Comparison of ENCODE assay signal across 2 cellular contexts in the genomic region with DNA sequence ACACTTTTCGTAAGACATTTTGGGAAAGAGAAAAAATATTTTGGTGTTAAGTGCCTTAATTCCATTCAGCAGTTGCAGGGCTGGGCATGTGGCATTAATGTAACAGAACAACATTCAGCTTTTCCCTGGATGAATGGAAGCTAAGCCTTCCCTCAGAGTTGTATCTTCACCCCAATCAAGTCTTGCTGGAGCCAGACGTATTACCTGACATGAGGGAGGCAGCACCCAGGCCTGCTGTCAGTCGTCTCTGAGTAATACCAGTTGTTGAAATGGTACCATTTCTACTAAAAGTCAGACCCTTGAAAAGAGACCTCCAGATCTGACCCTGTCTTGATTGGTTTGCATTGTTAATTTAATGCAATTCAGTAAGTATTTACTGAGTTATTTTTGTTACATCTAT.
TF ChIP-seq lines count a peak whose summit lies in the region.

No MANE protein-coding gene starts in this region.

TF ChIP-seq in GM23338, 12 proteins besides CTCF, POLR2A, EP300 and RAD21 (continues in another document):
- TF ChIP-seq NANOG (IDR thresholded peaks at IDR 0.05; ENCODE audit: borderline replicate concordance), result no peak
- no peak for TF ChIP-seq STAT1 (IDR thresholded peaks at IDR 0.05; ENCODE audit: unreplicated experiment)
- no peak for TF ChIP-seq EZH2 (IDR thresholded peaks at IDR 0.05; ENCODE audit: low read depth, unreplicated experiment)
- no peak for TF ChIP-seq CREB1 (CRISPR knock-in tag; IDR thresholded peaks at IDR 0.05; ENCODE audit: low read depth)
- TF ChIP-seq POLR2AphosphoS5 (IDR thresholded peaks at IDR 0.05; ENCODE audit: low read depth), result no peak
- TF ChIP-seq JUNB (IDR thresholded peaks at IDR 0.05; ENCODE audit: unreplicated experiment), result no peak
- TF ChIP-seq, protein P1, sequence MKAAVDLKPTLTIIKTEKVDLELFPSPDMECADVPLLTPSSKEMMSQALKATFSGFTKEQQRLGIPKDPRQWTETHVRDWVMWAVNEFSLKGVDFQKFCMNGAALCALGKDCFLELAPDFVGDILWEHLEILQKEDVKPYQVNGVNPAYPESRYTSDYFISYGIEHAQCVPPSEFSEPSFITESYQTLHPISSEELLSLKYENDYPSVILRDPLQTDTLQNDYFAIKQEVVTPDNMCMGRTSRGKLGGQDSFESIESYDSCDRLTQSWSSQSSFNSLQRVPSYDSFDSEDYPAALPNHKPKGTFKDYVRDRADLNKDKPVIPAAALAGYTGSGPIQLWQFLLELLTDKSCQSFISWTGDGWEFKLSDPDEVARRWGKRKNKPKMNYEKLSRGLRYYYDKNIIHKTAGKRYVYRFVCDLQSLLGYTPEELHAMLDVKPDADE (IDR thresholded peaks at IDR 0.05), result no peak
- TF ChIP-seq EZH2phosphoT487 (IDR thresholded peaks at IDR 0.05; ENCODE audit: unreplicated experiment), result no peak
- no peak for TF ChIP-seq ZNF114 (CRISPR knock-in tag; IDR thresholded peaks at IDR 0.05)
- TF ChIP-seq, protein P2, sequence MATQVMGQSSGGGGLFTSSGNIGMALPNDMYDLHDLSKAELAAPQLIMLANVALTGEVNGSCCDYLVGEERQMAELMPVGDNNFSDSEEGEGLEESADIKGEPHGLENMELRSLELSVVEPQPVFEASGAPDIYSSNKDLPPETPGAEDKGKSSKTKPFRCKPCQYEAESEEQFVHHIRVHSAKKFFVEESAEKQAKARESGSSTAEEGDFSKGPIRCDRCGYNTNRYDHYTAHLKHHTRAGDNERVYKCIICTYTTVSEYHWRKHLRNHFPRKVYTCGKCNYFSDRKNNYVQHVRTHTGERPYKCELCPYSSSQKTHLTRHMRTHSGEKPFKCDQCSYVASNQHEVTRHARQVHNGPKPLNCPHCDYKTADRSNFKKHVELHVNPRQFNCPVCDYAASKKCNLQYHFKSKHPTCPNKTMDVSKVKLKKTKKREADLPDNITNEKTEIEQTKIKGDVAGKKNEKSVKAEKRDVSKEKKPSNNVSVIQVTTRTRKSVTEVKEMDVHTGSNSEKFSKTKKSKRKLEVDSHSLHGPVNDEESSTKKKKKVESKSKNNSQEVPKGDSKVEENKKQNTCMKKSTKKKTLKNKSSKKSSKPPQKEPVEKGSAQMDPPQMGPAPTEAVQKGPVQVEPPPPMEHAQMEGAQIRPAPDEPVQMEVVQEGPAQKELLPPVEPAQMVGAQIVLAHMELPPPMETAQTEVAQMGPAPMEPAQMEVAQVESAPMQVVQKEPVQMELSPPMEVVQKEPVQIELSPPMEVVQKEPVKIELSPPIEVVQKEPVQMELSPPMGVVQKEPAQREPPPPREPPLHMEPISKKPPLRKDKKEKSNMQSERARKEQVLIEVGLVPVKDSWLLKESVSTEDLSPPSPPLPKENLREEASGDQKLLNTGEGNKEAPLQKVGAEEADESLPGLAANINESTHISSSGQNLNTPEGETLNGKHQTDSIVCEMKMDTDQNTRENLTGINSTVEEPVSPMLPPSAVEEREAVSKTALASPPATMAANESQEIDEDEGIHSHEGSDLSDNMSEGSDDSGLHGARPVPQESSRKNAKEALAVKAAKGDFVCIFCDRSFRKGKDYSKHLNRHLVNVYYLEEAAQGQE (IDR thresholded peaks at IDR 0.05; ENCODE audit: unreplicated experiment), result no peak

TF ChIP-seq in WTC11, 78 proteins besides CTCF, POLR2A, EP300 and RAD21:
- TF ChIP-seq, protein P3, sequence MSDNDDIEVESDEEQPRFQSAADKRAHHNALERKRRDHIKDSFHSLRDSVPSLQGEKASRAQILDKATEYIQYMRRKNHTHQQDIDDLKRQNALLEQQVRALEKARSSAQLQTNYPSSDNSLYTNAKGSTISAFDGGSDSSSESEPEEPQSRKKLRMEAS (CRISPR knock-in tag; IDR thresholded peaks at IDR 0.05), result no peak
- TF ChIP-seq, protein P4, sequence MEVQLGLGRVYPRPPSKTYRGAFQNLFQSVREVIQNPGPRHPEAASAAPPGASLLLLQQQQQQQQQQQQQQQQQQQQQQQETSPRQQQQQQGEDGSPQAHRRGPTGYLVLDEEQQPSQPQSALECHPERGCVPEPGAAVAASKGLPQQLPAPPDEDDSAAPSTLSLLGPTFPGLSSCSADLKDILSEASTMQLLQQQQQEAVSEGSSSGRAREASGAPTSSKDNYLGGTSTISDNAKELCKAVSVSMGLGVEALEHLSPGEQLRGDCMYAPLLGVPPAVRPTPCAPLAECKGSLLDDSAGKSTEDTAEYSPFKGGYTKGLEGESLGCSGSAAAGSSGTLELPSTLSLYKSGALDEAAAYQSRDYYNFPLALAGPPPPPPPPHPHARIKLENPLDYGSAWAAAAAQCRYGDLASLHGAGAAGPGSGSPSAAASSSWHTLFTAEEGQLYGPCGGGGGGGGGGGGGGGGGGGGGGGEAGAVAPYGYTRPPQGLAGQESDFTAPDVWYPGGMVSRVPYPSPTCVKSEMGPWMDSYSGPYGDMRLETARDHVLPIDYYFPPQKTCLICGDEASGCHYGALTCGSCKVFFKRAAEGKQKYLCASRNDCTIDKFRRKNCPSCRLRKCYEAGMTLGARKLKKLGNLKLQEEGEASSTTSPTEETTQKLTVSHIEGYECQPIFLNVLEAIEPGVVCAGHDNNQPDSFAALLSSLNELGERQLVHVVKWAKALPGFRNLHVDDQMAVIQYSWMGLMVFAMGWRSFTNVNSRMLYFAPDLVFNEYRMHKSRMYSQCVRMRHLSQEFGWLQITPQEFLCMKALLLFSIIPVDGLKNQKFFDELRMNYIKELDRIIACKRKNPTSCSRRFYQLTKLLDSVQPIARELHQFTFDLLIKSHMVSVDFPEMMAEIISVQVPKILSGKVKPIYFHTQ (CRISPR knock-in tag; IDR thresholded peaks at IDR 0.05), result no peak
